Comparison of ENCODE assay signal across 20 cellular contexts in the genomic region with DNA sequence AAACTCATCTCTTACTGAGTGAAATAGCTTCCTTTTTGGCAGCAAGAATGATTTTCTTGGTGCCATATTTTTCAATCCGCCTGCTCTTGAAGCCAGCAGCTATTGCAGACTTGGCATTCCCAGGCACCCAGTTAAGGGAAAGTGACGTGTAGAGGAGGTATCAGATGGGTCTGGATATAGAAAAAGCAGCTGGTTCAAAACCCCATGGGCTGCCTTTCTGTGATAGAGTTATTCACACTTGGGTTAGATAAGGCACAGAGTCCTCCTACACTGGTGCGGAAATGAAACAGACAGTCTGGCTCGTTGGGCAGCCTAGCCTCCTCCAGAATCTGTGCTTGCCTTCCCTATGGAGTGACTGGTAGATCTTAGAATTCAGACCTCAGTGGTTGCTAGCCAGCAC.
"Had no signal": no experiment of that assay in that cellular context is flagged by ENCODE, and none has a peak within 500 bp of the region (broad histone marks: within the 10 kb centered on the region; RNA-seq: fewer than 3 reads in every experiment).

No MANE protein-coding gene starts in this region.

- H3K27ac Mint-ChIP-seq: activated CD8-positive, alpha-beta T cell treated with anti-CD3 and anti-CD28 coated beads, Interleukin-2, amount 10 ng/mL, durations not matched to agents 7 days and 5 days; activated T-helper 17 cell treated with anti-CD3 and anti-CD28 coated beads, Interleukin-2, amount 50 U/mL, for 72 hours; dendritic cell treated with granulocyte-macrophage colony-stimulating factor and Interleukin-4, amounts not matched to agents 40 ng/mL and 50 ng/mL, for 4 days; memory B cell; progenitor cell of endocrine pancreas had no signal

- ATAC-seq: activated CD8-positive, alpha-beta T cell treated with anti-CD3 and anti-CD28 coated beads, Interleukin-2, amount 10 ng/mL, durations not matched to agents 7 days and 5 days; activated naive CD4-positive, alpha-beta T cell treated with anti-CD3 and anti-CD28 coated beads, Interleukin-2, amount 50 U/mL, for 72 hours; activated T-helper 17 cell treated with anti-CD3 and anti-CD28 coated beads, Interleukin-2, amount 50 U/mL, for 72 hours; gastrocnemius medialis; left ventricle myocardium superior had no signal

- H3K4me1 ChIP-seq: esophagus muscularis mucosa, gastrocnemius medialis, right atrium auricular region, spleen, tibial artery had no signal

- H3K27me3 Mint-ChIP-seq: activated T-helper 17 cell treated with anti-CD3 and anti-CD28 coated beads, Interleukin-2, amount 50 U/mL, for 72 hours; dendritic cell treated with granulocyte-macrophage colony-stimulating factor and Interleukin-4, amounts not matched to agents 40 ng/mL and 50 ng/mL, for 4 days; memory B cell; progenitor cell of endocrine pancreas had no signal

- H3K4me3 ChIP-seq: cardiac muscle cell, esophagus muscularis mucosa, gastrocnemius medialis, right atrium auricular region, spleen, tibial artery had no signal

- H3K9me3 ChIP-seq: esophagus muscularis mucosa, gastrocnemius medialis, right atrium auricular region, tibial artery had no signal

- H3K27ac ChIP-seq: cardiac muscle cell, esophagus muscularis mucosa, gastrocnemius medialis, right atrium auricular region, spleen, tibial artery had no signal

- H3K27me3 ChIP-seq: cardiac muscle cell, esophagus muscularis mucosa, gastrocnemius medialis, right atrium auricular region, spleen, tibial artery had no signal

- H3K9me3 Mint-ChIP-seq: activated naive CD4-positive, alpha-beta T cell treated with anti-CD3 and anti-CD28 coated beads, Interleukin-2, amount 50 U/mL, for 72 hours; activated T-helper 17 cell treated with anti-CD3 and anti-CD28 coated beads, Interleukin-2, amount 50 U/mL, for 72 hours; dendritic cell treated with granulocyte-macrophage colony-stimulating factor and Interleukin-4, amounts not matched to agents 40 ng/mL and 50 ng/mL, for 4 days; memory B cell had no signal

- H3K4me3 Mint-ChIP-seq: activated CD8-positive, alpha-beta T cell treated with anti-CD3 and anti-CD28 coated beads, Interleukin-2, amount 10 ng/mL, durations not matched to agents 7 days and 5 days; activated T-helper 17 cell treated with anti-CD3 and anti-CD28 coated beads, Interleukin-2, amount 50 U/mL, for 72 hours; dendritic cell treated with granulocyte-macrophage colony-stimulating factor and Interleukin-4, amounts not matched to agents 40 ng/mL and 50 ng/mL, for 4 days; memory B cell had no signal

- DNase-seq: activated CD4-positive, alpha-beta T cell treated with anti-CD3 and anti-CD28 coated beads for 1 hour; activated CD4-positive, alpha-beta T cell treated with anti-CD3 and anti-CD28 coated beads, Interleukin-2, amount 50 U/mL, for 1 hour; activated CD8-positive, alpha-beta T cell treated with anti-CD3 and anti-CD28 coated beads, Interleukin-2, amount 10 ng/mL, durations not matched to agents 7 days and 5 days; effector CD8-positive, alpha-beta T cell; gastrocnemius medialis; left ventricle myocardium superior; spleen; stimulated activated CD4-positive, alpha-beta T cell treated with anti-CD3 and anti-CD28 coated beads, Interleukin-4, amount 100 ng/mL, for 1 hour; stimulated activated naive CD4-positive, alpha-beta T cell treated with Interleukin-2 at 50 U/mL for 16 hours; T-helper 1 cell; T-helper 9 cell; tibial artery had no signal
